18 cellular contexts compared by ENCODE assay signal in genomic region chr20:19430641-19431307, GRCh38.
A peak's percentile ranks its signal among the peaks of the same experiment; 100 is the strongest.
DNase-seq lines count a peak whose midpoint lies in the region; ATAC-seq and TF ChIP-seq lines count a peak whose summit lies in the region.
"Had no signal": no experiment of that assay in that cellular context is flagged by ENCODE, and none has a peak within 500 bp of the region (broad histone marks: within the 10 kb centered on the region; RNA-seq: fewer than 3 reads in every experiment).

No MANE protein-coding gene starts in this region.

- TF ChIP-seq CTCF in natural killer cell (IDR thresholded peaks at IDR 0.05), result no peak
- TF ChIP-seq CTCF in esophagus muscularis mucosa (IDR thresholded peaks at IDR 0.05), result no peak
- no peak for TF ChIP-seq CTCF in brain microvascular endothelial cell (IDR thresholded peaks at IDR 0.05; ENCODE audit: low read depth, low read length, missing control alignments)

- no peak for DNase-seq in natural killer cell treated with Interleukin-12 subunit alpha and Interleukin-12 subunit beta and Interleukin-15 and Interleukin-18, amount 100 ng/mL, for 72 hours (ENCODE audit: low spot score)
- no peak for DNase-seq in natural killer cell
- peak; percentile 75 for DNase-seq in esophagus muscularis mucosa (ENCODE audit: extremely low spot score)
- no peak for DNase-seq in neuronal stem cell (ENCODE audit: low spot score)
- no peak for DNase-seq in brain microvascular endothelial cell
- no peak for DNase-seq in iPS-NIHi7 (ENCODE audit: extremely low spot score)
- DNase-seq: CD4-positive, alpha-beta T cell; DND-41; EL; GM23248; HFFc6; Kasumi-1; KG1 had no signal

- peak overlapping the region; percentile 12 for H3K9ac ChIP-seq in neuronal stem cell (ENCODE audit: low read depth, low read length, poor library complexity)
- H3K9ac ChIP-seq: GM23248 had no signal

- no peak for TF ChIP-seq POLR2A in esophagus muscularis mucosa (IDR thresholded peaks at IDR 0.05; ENCODE audit: low read depth)

- H3K4me1 ChIP-seq in esophagus muscularis mucosa, result peaks cover 0 to 16% (median 14%) of the 10 kb centered on the region in 4 donors
- H3K4me1 ChIP-seq in neuronal stem cell (ENCODE audit: control insufficient read depth in 2 of 2, insufficient read depth in 1 of 2, low read depth in 1 of 2, low read length in 2 of 2), result peaks cover 0 to 3% of the 10 kb centered on the region in 2 donors

- H3K36me3 ChIP-seq in esophagus muscularis mucosa, result no peaks in the 10 kb centered on the region
- H3K36me3 ChIP-seq in neuronal stem cell (replicated peaks in 1 of 2; ENCODE audit: control insufficient read depth in 2 of 2, insufficient read depth in 2 of 2, low read length in 2 of 2), result no peaks in the 10 kb centered on the region
- no peaks in the 10 kb centered on the region for H3K36me3 ChIP-seq in brain microvascular endothelial cell (replicated peaks)

- no peak overlapping the region for H3K27ac ChIP-seq in esophagus muscularis mucosa (replicated peaks in 1 of 4)
- H3K27ac ChIP-seq in neuronal stem cell (replicated peaks; ENCODE audit: low read length), result no peak overlapping the region
- no peak overlapping the region for H3K27ac ChIP-seq in brain microvascular endothelial cell
- H3K27ac ChIP-seq: 22Rv1, C4-2B, GM23248 had no signal

- no peak overlapping the region for H3K4ac ChIP-seq in neuronal stem cell (ENCODE audit: low read length)

- H4K91ac ChIP-seq in neuronal stem cell (ENCODE audit: low read depth, low read length, poor library complexity), result no peak overlapping the region

- peak overlapping the region; percentile 13 for H3K18ac ChIP-seq in neuronal stem cell (ENCODE audit: low read length)

- WGBS in esophagus muscularis mucosa, result 90% methylated on average over 4 of the region's 5 CpGs
- no CpG with 5 or more reads among the region's 5 CpGs for WGBS in neuronal stem cell (ENCODE audit: extremely low coverage in 2 of 2, insufficient read length in 2 of 2, insufficient replicate concordance in 1 of 2), 2 donors

- peak; percentile 13 to 49 for ATAC-seq in natural killer cell treated with Interleukin-12 subunit alpha and Interleukin-12 subunit beta and Interleukin-15 and Interleukin-18, amount 100 ng/mL, for 72 hours
- ATAC-seq in natural killer cell (no peak), GM21528 (IDR thresholded peaks at IDR 0.05; ENCODE audit: low FRiP score, unreplicated experiment) (no peak)
- ATAC-seq: HCT116 had no signal

- peak overlapping the region; percentile 21 for H2AK5ac ChIP-seq in neuronal stem cell (ENCODE audit: low read depth, low read length)

- in situ Hi-C loops in brain microvascular endothelial cell (cut with HindIII; ENCODE audit: low pct_ligation_motif_present, low sequenced_read_pairs), result no loop called here

- H3K4me1 Mint-ChIP-seq in natural killer cell treated with Interleukin-12 subunit alpha and Interleukin-12 subunit beta and Interleukin-15 and Interleukin-18, amount 100 ng/mL, for 72 hours (ENCODE audit: low read depth in 2 of 2), result peaks cover 0 to 10% of the 10 kb centered on the region in 2 donors
- peaks cover 8 to 9% of the 10 kb centered on the region in 2 donors for H3K4me1 Mint-ChIP-seq in natural killer cell

- H3K27ac Mint-ChIP-seq in natural killer cell treated with Interleukin-12 subunit alpha and Interleukin-12 subunit beta and Interleukin-15 and Interleukin-18, amount 100 ng/mL, for 72 hours, result no peak overlapping the region
- H3K27ac Mint-ChIP-seq in natural killer cell, result no peak overlapping the region
- H3K27ac Mint-ChIP-seq: B cell; CD4-positive, alpha-beta T cell; HFFc6 had no signal

- H3K27me3 Mint-ChIP-seq in natural killer cell treated with Interleukin-12 subunit alpha and Interleukin-12 subunit beta and Interleukin-15 and Interleukin-18, amount 100 ng/mL, for 72 hours, result peaks cover 6% of the 10 kb centered on the region in 2 donors
- peaks cover 6 to 16% of the 10 kb centered on the region in 2 donors for H3K27me3 Mint-ChIP-seq in natural killer cell (ENCODE audit: low read depth in 2 of 2)
- H3K27me3 Mint-ChIP-seq: CD4-positive, alpha-beta T cell had no signal

- intact Hi-C loops in natural killer cell (cut with micrococcal nuclease) (no loop called here), esophagus muscularis mucosa (cut with DNase I) (no loop called here)

- no peaks in the 10 kb centered on the region for H3K36me3 Mint-ChIP-seq in natural killer cell treated with Interleukin-12 subunit alpha and Interleukin-12 subunit beta and Interleukin-15 and Interleukin-18, amount 100 ng/mL, for 72 hours
- no peaks in the 10 kb centered on the region for H3K36me3 Mint-ChIP-seq in natural killer cell

- TF ChIP-seq EP300 in esophagus muscularis mucosa (IDR thresholded peaks at IDR 0.05), result no peak

- peak overlapping the region; percentile 92 for H3K23ac ChIP-seq in neuronal stem cell (ENCODE audit: low read depth, low read length, poor library complexity)

- peak overlapping the region; percentile 92 for H3K14ac ChIP-seq in neuronal stem cell (ENCODE audit: low read length)

- H2AFZ ChIP-seq in neuronal stem cell (ENCODE audit: low read length), result no peak overlapping the region
- H2AFZ ChIP-seq: GM23248 had no signal

- H3K27me3 ChIP-seq in esophagus muscularis mucosa (no peaks in the 10 kb centered on the region), neuronal stem cell (ENCODE audit: control insufficient read depth in 3 of 3, insufficient read depth in 3 of 3, low read depth in 1 of 3, low read length in 3 of 3) (peaks cover 0 to 2% (median 0%) of the 10 kb centered on the region in 3 experiments), brain microvascular endothelial cell (replicated peaks) (no peaks in the 10 kb centered on the region)

- H2BK15ac ChIP-seq in neuronal stem cell (ENCODE audit: low read length), result no peak overlapping the region

- H2BK12ac ChIP-seq in neuronal stem cell (ENCODE audit: low read length), result no peak overlapping the region

- H3K4me2 ChIP-seq in neuronal stem cell (ENCODE audit: insufficient read depth, low read length, poor library complexity, severe bottlenecking), result no peak overlapping the region

- H3K4me3 ChIP-seq in esophagus muscularis mucosa (no peak overlapping the region), neuronal stem cell (ENCODE audit: low read length in 2 of 2) (no peak overlapping the region), brain microvascular endothelial cell (ENCODE audit: low read depth, low read length) (no peak overlapping the region)
- H3K4me3 ChIP-seq: GM23248 had no signal

- H2BK120ac ChIP-seq in neuronal stem cell (ENCODE audit: low read depth, low read length), result no peak overlapping the region

- peaks cover 4% of the 10 kb centered on the region for H3K79me1 ChIP-seq in neuronal stem cell (ENCODE audit: low read depth, low read length)

- H4K8ac ChIP-seq in neuronal stem cell (ENCODE audit: low read depth, low read length), result no peak overlapping the region

- H3K4me3 Mint-ChIP-seq in natural killer cell treated with Interleukin-12 subunit alpha and Interleukin-12 subunit beta and Interleukin-15 and Interleukin-18, amount 100 ng/mL, for 72 hours, result no peak overlapping the region
- no peak overlapping the region for H3K4me3 Mint-ChIP-seq in natural killer cell
- H3K4me3 Mint-ChIP-seq: B cell; CD4-positive, alpha-beta T cell; HFFc6 had no signal

- H3K9me3 ChIP-seq in esophagus muscularis mucosa (no peaks in the 10 kb centered on the region), neuronal stem cell (replicated peaks in 1 of 2; ENCODE audit: control insufficient read depth in 2 of 2, insufficient read depth in 1 of 2, low read depth in 1 of 2, low read length in 2 of 2) (peaks cover 0 to 4% of the 10 kb centered on the region in 2 donors)

- no peaks in the 10 kb centered on the region for H3K9me3 Mint-ChIP-seq in natural killer cell treated with Interleukin-12 subunit alpha and Interleukin-12 subunit beta and Interleukin-15 and Interleukin-18, amount 100 ng/mL, for 72 hours
- no peaks in the 10 kb centered on the region for H3K9me3 Mint-ChIP-seq in natural killer cell
- H3K9me3 Mint-ChIP-seq: CD4-positive, alpha-beta T cell had no signal

- H2BK5ac ChIP-seq in neuronal stem cell (ENCODE audit: low read length), result no peak overlapping the region

Comparison
In these comparisons a context has a peak if more than half of its experiments do, and no peak if none do; other contexts are left out.
1. ATAC-seq: peak in natural killer cell treated with Interleukin-12 subunit alpha and Interleukin-12 subunit beta and Interleukin-15 and Interleukin-18, amount 100 ng/mL, for 72 hours (2 of 2); none in natural killer cell (0 of 3) and GM21528 (single experiment).